13 cellular contexts compared by ENCODE assay signal in genomic region chr17:68707032-68707431, GRCh38.
DNase-seq lines count a peak whose midpoint lies in the region; ATAC-seq and TF ChIP-seq lines count a peak whose summit lies in the region.
"Had no signal": no experiment of that assay in that cellular context is flagged by ENCODE, and none has a peak within 500 bp of the region (broad histone marks: within the 10 kb centered on the region; RNA-seq: fewer than 3 reads in every experiment).

No MANE protein-coding gene starts in this region.

- no peaks in the 10 kb centered on the region for H3K79me2 ChIP-seq in smooth muscle cell (ENCODE audit: low read depth)

- H3K9me3 ChIP-seq in smooth muscle cell (replicated peaks; ENCODE audit: low read depth) = no peaks in the 10 kb centered on the region

- H3K27me3 ChIP-seq in smooth muscle cell (ENCODE audit: low read depth) = no peaks in the 10 kb centered on the region
- H3K27me3 ChIP-seq: right lobe of liver had no signal

- peaks cover 6% of the 10 kb centered on the region for H3K4me1 ChIP-seq in smooth muscle cell (ENCODE audit: low read depth)
- H3K4me1 ChIP-seq: right lobe of liver had no signal

- H3K27ac ChIP-seq in smooth muscle cell (ENCODE audit: low read depth) = peak overlapping the region; percentile 96
- H3K27ac ChIP-seq: PC-9, right lobe of liver had no signal

- in situ Hi-C loops in astrocyte of the spinal cord (cut with HindIII; ENCODE audit: low sequenced_read_pairs) = no loop called here

- H3K4me3 ChIP-seq in astrocyte of the spinal cord (ENCODE audit: low read depth, low read length) = no peak overlapping the region
- H3K4me3 ChIP-seq in smooth muscle cell = no peak overlapping the region
- H3K4me3 ChIP-seq: PC-9, right lobe of liver had no signal

- H4K20me1 ChIP-seq in smooth muscle cell (ENCODE audit: low read depth) = no peaks in the 10 kb centered on the region

- DNase-seq in HCEC 1CT (peak; percentile 60), astrocyte of the spinal cord (ENCODE audit: low read depth, low spot score) (peak; percentile 17), left cardiac atrium (no peak), smooth muscle cell (lab: John Stamatoyannopoulos, UW; ENCODE audit: unreplicated experiment) (no peak), HUDEP-2 (lab: John Stamatoyannopoulos, UW; ENCODE audit: unreplicated experiment in 76 of 76) (no peak), NCI-H146 treated with DMSO at 0.1 percent for 48 hours (lab: John Stamatoyannopoulos, UW; ENCODE audit: unreplicated experiment) (no peak), SW 1271 (lab: John Stamatoyannopoulos, UW) (no peak)
- DNase-seq: activated CD4-positive, alpha-beta memory T cell treated with anti-CD3 and anti-CD28 coated beads, Interleukin-2, amount 10 ng/mL, durations not matched to agents 7 days and 5 days; natural killer cell; NCI-H345; PC-9; right lobe of liver had no signal

- ATAC-seq in left cardiac atrium (peak; percentile 19 to 72), HG03175 (IDR thresholded peaks at IDR 0.05; ENCODE audit: unreplicated experiment) (no peak)
- ATAC-seq: natural killer cell had no signal

- H3F3A ChIP-seq in smooth muscle cell (ENCODE audit: low read depth) = peaks cover 24% of the 10 kb centered on the region

- TF ChIP-seq CTCF in astrocyte of the spinal cord (IDR thresholded peaks at IDR 0.05; ENCODE audit: low read depth, low read length) (no peak), smooth muscle cell (IDR thresholded peaks at IDR 0.05; ENCODE audit: borderline replicate concordance, insufficient read depth, poor library complexity, severe bottlenecking) (no peak)

- peak overlapping the region; percentile 56 for H3K9ac ChIP-seq in smooth muscle cell (ENCODE audit: low read depth)

- H3K4me2 ChIP-seq in smooth muscle cell = peak overlapping the region; percentile 76
- H3K4me2 ChIP-seq: PC-9 had no signal

- H3K36me3 ChIP-seq in smooth muscle cell (ENCODE audit: low read depth) = no peaks in the 10 kb centered on the region
- H3K36me3 ChIP-seq: right lobe of liver had no signal

- intact Hi-C loops in left cardiac atrium (cut with DNase I) = no loop called here

- 12% methylated on average over 4 of the region's 4 CpGs for WGBS in smooth muscle cell (ENCODE audit: low lambda C conversion rate)

- no peak overlapping the region for H2AFZ ChIP-seq in smooth muscle cell (ENCODE audit: low read depth)
- H2AFZ ChIP-seq: PC-9 had no signal

Comparison
In these comparisons a context has a peak if more than half of its experiments do, and no peak if none do; other contexts are left out.
1. DNase-seq: peak in HCEC 1CT (single experiment) and astrocyte of the spinal cord (single experiment); none in left cardiac atrium (single experiment), smooth muscle cell (single experiment), HUDEP-2 (0 of 76), NCI-H146 treated with DMSO at 0.1 percent for 48 hours (single experiment) and SW 1271 (0 of 2).